In genomic region chr10:34223658-34224057, GRCh38 we compare ENCODE assay signal across 1 cellular context.
TF ChIP-seq lines count a peak whose summit lies in the region.

No MANE protein-coding gene starts in this region.

TF ChIP-seq in GM23338, 12 proteins besides CTCF, POLR2A, EP300 and RAD21 (continued from another document):
- TF ChIP-seq REST (IDR thresholded peaks at IDR 0.05; ENCODE audit: unreplicated experiment) (no peak), EZH2 (IDR thresholded peaks at IDR 0.05; ENCODE audit: low read depth, unreplicated experiment) (no peak), JUNB (IDR thresholded peaks at IDR 0.05; ENCODE audit: unreplicated experiment) (no peak), ZNF462 (CRISPR knock-in tag; IDR thresholded peaks at IDR 0.05) (no peak), CREB1 (CRISPR knock-in tag; IDR thresholded peaks at IDR 0.05; ENCODE audit: low read depth) (no peak), POLR2AphosphoS5 (IDR thresholded peaks at IDR 0.05; ENCODE audit: low read depth) (no peak), ZNF331 (CRISPR knock-in tag; IDR thresholded peaks at IDR 0.05; ENCODE audit: low read depth) (no peak), STAT1 (IDR thresholded peaks at IDR 0.05; ENCODE audit: unreplicated experiment) (no peak), EZH2phosphoT487 (IDR thresholded peaks at IDR 0.05; ENCODE audit: unreplicated experiment) (no peak), NANOG (IDR thresholded peaks at IDR 0.05; ENCODE audit: borderline replicate concordance) (no peak)
